11 cellular contexts compared by ENCODE assay signal in genomic region chr11:68469122-68469521, GRCh38. TPM values are rescaled to one million over a fixed set of nuclear protein-coding genes. Genes with fewer than 3 reads are reported as not detected.
DNase-seq lines count a peak whose midpoint lies in the region; ATAC-seq, FAIRE-seq and TF ChIP-seq lines count a peak whose summit lies in the region.
"Had no signal": no experiment of that assay in that cellular context is flagged by ENCODE, and none has a peak within 500 bp of the region (broad histone marks: within the 10 kb centered on the region; RNA-seq: fewer than 3 reads in every experiment).

No MANE protein-coding gene starts in this region.

- H3K36me3 ChIP-seq in HepG2 (replicated peaks in 1 of 2; ENCODE audit: control insufficient read depth in 1 of 2, insufficient read depth in 2 of 2, low read length in 2 of 2) (peaks cover 3 to 15% of the 10 kb centered on the region in 2 experiments; a peak in 4 of 5 replicates), upper lobe of right lung (no peaks in the 10 kb centered on the region)

- peaks cover 93% of the 10 kb centered on the region for H3K4me1 Mint-ChIP-seq in stimulated activated naive CD8-positive, alpha-beta T cell treated with anti-CD3 and anti-CD28 coated beads, Interleukin-15, Interleukin-2, amounts not matched to agents 100 ng/mL and 50 ng/mL, for 24 hours (ENCODE audit: low read depth)
- peaks cover 82% of the 10 kb centered on the region for H3K4me1 Mint-ChIP-seq in activated T-helper 2 cell treated with anti-CD3 and anti-CD28 coated beads, Interferon-gamma antibody, Interleukin-2, Interleukin-4, amounts not matched to agents 10 μg/mL and 5 μg/mL and 100 μg/mL, durations not matched to agents 14 hours and 24 hours and 36 hours (ENCODE audit: low read depth)

- H3K4me2 ChIP-seq in HepG2 (ENCODE audit: low read depth, low read length), result 0 out of 2 replicates have a peak overlapping the region, but pooled peaks have one; percentile 11

- DNase-seq in stimulated activated naive CD8-positive, alpha-beta T cell treated with anti-CD3 and anti-CD28 coated beads, Interleukin-15, Interleukin-2, amounts not matched to agents 100 U/mL and 50 U/mL, for 24 hours, result no peak
- no peak for DNase-seq in activated T-helper 2 cell treated with anti-CD3 and anti-CD28 coated beads, Interferon-gamma antibody, Interleukin-2, Interleukin-4, amounts not matched to agents 10 μg/mL and 5 μg/mL and 100 μg/mL, durations not matched to agents 14 hours and 24 hours and 36 hours (ENCODE audit: low spot score)
- DNase-seq in HepG2 (ENCODE audit: low spot score) (peak; percentile 76), upper lobe of right lung (no peak), amniotic stem cell (lab: John Stamatoyannopoulos, UW) (no peak)
- DNase-seq: NCI-H1694; stimulated activated CD4-positive, alpha-beta T cell treated with anti-CD3 and anti-CD28 coated beads, Interleukin-1b, Interleukin-23, amount 100 ng/mL, for 48 hours; stimulated activated naive CD8-positive, alpha-beta T cell treated with anti-CD3 and anti-CD28 coated beads, Interleukin-15, amount 100 ng/mL, for 72 hours had no signal

- POLR2A ChIA-PET in HepG2 (lab: Yijun Ruan, JAX), result interaction anchor here (1.0 kb wide), 1 partner anchor 9 kb away, joined by 6 read pairs; the partner anchor contains the start of gene PPP6R3

- TF ChIP-seq EP300 in HepG2 (IDR thresholded peaks at IDR 0.05; ENCODE audit: low read depth in 2 of 2, low read length in 2 of 2) (peak in 1 of 2 experiments; percentile 45; a peak in 1 of 4 replicates), HepG2 (CRISPR knock-in tag; IDR thresholded peaks at IDR 0.05; ENCODE audit: borderline replicate concordance) (no peak)

- TF ChIP-seq RAD21 in HepG2 (CRISPR knock-in tag; IDR thresholded peaks at IDR 0.05), result no peak

- no peak for TF ChIP-seq POLR2A in HepG2 (IDR thresholded peaks at IDR 0.05; ENCODE audit: insufficient read depth in 1 of 2, low read depth in 2 of 2, low read length in 2 of 2)

- H3K27me3 ChIP-seq in HepG2 (ENCODE audit: control insufficient read depth in 1 of 2, insufficient read depth in 2 of 2, low read length in 2 of 2) (no peaks in the 10 kb centered on the region), upper lobe of right lung (no peaks in the 10 kb centered on the region)

- BruUV-seq in HepG2 (replicated peaks; lab: Mats Ljungman, UMichigan), result no TSS peak

- H3K4me3 Mint-ChIP-seq in stimulated activated naive CD8-positive, alpha-beta T cell treated with anti-CD3 and anti-CD28 coated beads, Interleukin-15, Interleukin-2, amounts not matched to agents 100 ng/mL and 50 ng/mL, for 24 hours, result no peak overlapping the region
- H3K4me3 Mint-ChIP-seq in activated T-helper 2 cell treated with anti-CD3 and anti-CD28 coated beads, Interferon-gamma antibody, Interleukin-2, Interleukin-4, amounts not matched to agents 10 μg/mL and 5 μg/mL and 100 μg/mL, durations not matched to agents 14 hours and 24 hours and 36 hours (ENCODE audit: low read depth), result no peak overlapping the region

- H4K20me1 ChIP-seq in HepG2 (ENCODE audit: insufficient read depth, low read length), result peaks cover 92% of the 10 kb centered on the region

- in situ Hi-C loops in HepG2 (cut with HindIII; ENCODE audit: extremely low pct_ligation_motif_present, low pct_unique_long_range_greater_than_20kb), result no loop called here

- H3K27me3 Mint-ChIP-seq in stimulated activated naive CD8-positive, alpha-beta T cell treated with anti-CD3 and anti-CD28 coated beads, Interleukin-15, Interleukin-2, amounts not matched to agents 100 ng/mL and 50 ng/mL, for 24 hours, result no peaks in the 10 kb centered on the region
- no peaks in the 10 kb centered on the region for H3K27me3 Mint-ChIP-seq in activated T-helper 2 cell treated with anti-CD3 and anti-CD28 coated beads, Interferon-gamma antibody, Interleukin-2, Interleukin-4, amounts not matched to agents 10 μg/mL and 5 μg/mL and 100 μg/mL, durations not matched to agents 14 hours and 24 hours and 36 hours (ENCODE audit: low read depth)
- H3K27me3 Mint-ChIP-seq: stimulated activated naive CD8-positive, alpha-beta T cell treated with anti-CD3 and anti-CD28 coated beads, Interleukin-15, amount 100 ng/mL, for 72 hours had no signal

- intact Hi-C loops in activated T-helper 2 cell treated with anti-CD3 and anti-CD28 coated beads, Interferon-gamma antibody, Interleukin-2, Interleukin-4, amounts not matched to agents 10 μg/mL and 5 μg/mL and 100 μg/mL, durations not matched to agents 14 hours and 24 hours and 36 hours (cut with micrococcal nuclease), result no loop called here
- intact Hi-C loops in HepG2 (cut with micrococcal nuclease; ENCODE audit: unreplicated experiment) (loop anchor here (5.0 kb wide), 1 partner anchor 63 kb away; no protein-coding TSS in a partner anchor), upper lobe of right lung (cut with DNase I) (no loop called here)

- H3K9me3 ChIP-seq in HepG2 (ENCODE audit: low read length) (no peaks in the 10 kb centered on the region), upper lobe of right lung (no peaks in the 10 kb centered on the region)

- H3K9ac ChIP-seq in HepG2 (ENCODE audit: insufficient read depth, low read depth, low read length), result no peak overlapping the region

- H3K36me3 Mint-ChIP-seq in stimulated activated naive CD8-positive, alpha-beta T cell treated with anti-CD3 and anti-CD28 coated beads, Interleukin-15, Interleukin-2, amounts not matched to agents 100 ng/mL and 50 ng/mL, for 24 hours (ENCODE audit: low read depth), result peaks cover 36% of the 10 kb centered on the region
- H3K36me3 Mint-ChIP-seq in activated T-helper 2 cell treated with anti-CD3 and anti-CD28 coated beads, Interferon-gamma antibody, Interleukin-2, Interleukin-4, amounts not matched to agents 10 μg/mL and 5 μg/mL and 100 μg/mL, durations not matched to agents 14 hours and 24 hours and 36 hours (ENCODE audit: low read depth), result peaks cover 56% of the 10 kb centered on the region

- peak overlapping the region; percentile 37 for H3K27ac Mint-ChIP-seq in stimulated activated naive CD8-positive, alpha-beta T cell treated with anti-CD3 and anti-CD28 coated beads, Interleukin-15, Interleukin-2, amounts not matched to agents 100 ng/mL and 50 ng/mL, for 24 hours
- peak overlapping the region; percentile 17 for H3K27ac Mint-ChIP-seq in activated T-helper 2 cell treated with anti-CD3 and anti-CD28 coated beads, Interferon-gamma antibody, Interleukin-2, Interleukin-4, amounts not matched to agents 10 μg/mL and 5 μg/mL and 100 μg/mL, durations not matched to agents 14 hours and 24 hours and 36 hours

- ATAC-seq in stimulated activated naive CD8-positive, alpha-beta T cell treated with anti-CD3 and anti-CD28 coated beads, Interleukin-15, Interleukin-2, amounts not matched to agents 100 U/mL and 50 U/mL, for 24 hours, result no peak
- ATAC-seq in HepG2 (peak; percentile 92), upper lobe of right lung (peak; percentile 41), GM21423 (IDR thresholded peaks at IDR 0.05; ENCODE audit: unreplicated experiment) (no peak), GM21529 (IDR thresholded peaks at IDR 0.05; ENCODE audit: unreplicated experiment) (no peak)

- TF ChIP-seq CTCF in HepG2 (CRISPR knock-in tag; IDR thresholded peaks at IDR 0.05) (no peak), upper lobe of right lung (IDR thresholded peaks at IDR 0.05) (no peak)

- CTCF ChIA-PET in HepG2 (lab: Yijun Ruan, JAX; ENCODE audit: low intra/inter-chr PET ratio, low total read pairs), result no interaction called here

- WGBS in HepG2 (ENCODE audit: low lambda C conversion rate), result 10% methylated on average over 2 of the region's 2 CpGs

- no peak overlapping the region for H2AFZ ChIP-seq in HepG2 (ENCODE audit: low read length)

- no peaks in the 10 kb centered on the region for H3K9me3 Mint-ChIP-seq in stimulated activated naive CD8-positive, alpha-beta T cell treated with anti-CD3 and anti-CD28 coated beads, Interleukin-15, Interleukin-2, amounts not matched to agents 100 ng/mL and 50 ng/mL, for 24 hours
- no peaks in the 10 kb centered on the region for H3K9me3 Mint-ChIP-seq in activated T-helper 2 cell treated with anti-CD3 and anti-CD28 coated beads, Interferon-gamma antibody, Interleukin-2, Interleukin-4, amounts not matched to agents 10 μg/mL and 5 μg/mL and 100 μg/mL, durations not matched to agents 14 hours and 24 hours and 36 hours
- H3K9me3 Mint-ChIP-seq: stimulated activated naive CD8-positive, alpha-beta T cell treated with anti-CD3 and anti-CD28 coated beads, Interleukin-15, amount 100 ng/mL, for 72 hours had no signal

- H3K79me2 ChIP-seq in HepG2 (ENCODE audit: insufficient read depth, low read length), result peaks cover 94% of the 10 kb centered on the region

- FAIRE-seq in HepG2 (lab: Jason Lieb, UNC), result peak; percentile 34

- H3K4me3 ChIP-seq in HepG2 (replicated peaks in 1 of 3; ENCODE audit: insufficient read depth in 1 of 3, low read depth in 2 of 3, low read length in 3 of 3) (no peak overlapping the region), upper lobe of right lung (no peak overlapping the region)

- H3K4me1 ChIP-seq in HepG2 (ENCODE audit: insufficient read depth, low read length), result peaks cover 61% of the 10 kb centered on the region
- H3K4me1 ChIP-seq in upper lobe of right lung, result peaks cover 81% of the 10 kb centered on the region

- H3K27ac ChIP-seq in HepG2 (ENCODE audit: extremely low read length, insufficient read depth, low read length) (peak overlapping the region; percentile 12), upper lobe of right lung (no peak overlapping the region)

RNA-seq across cellular contexts. Expression of gene PPP6R3, which starts 8.6 kb away (rescaled TPM):
- total RNA-seq in activated T-helper 2 cell treated with anti-CD3 and anti-CD28 coated beads, Interferon-gamma antibody, Interleukin-2, Interleukin-4, amounts not matched to agents 10 μg/mL and 5 μg/mL and 100 μg/mL, durations not matched to agents 14 hours and 24 hours and 36 hours, result 126 and 134 TPM in 2 replicates
- total RNA-seq in HepG2 (2016; rRNA removed; fragmentation: Illumina TruSeq; extraction: Trizol) (83.4 and 116 TPM in 2 replicates), upper lobe of right lung (93.2 TPM)
- total RNA-seq in HepG2 (2016; cell fraction: cytosol; rRNA removed; fragmentation: Illumina TruSeq; extraction: Trizol; ENCODE audit: low read depth), result 49.8 and 56.0 TPM in 2 replicates
- 85.1 and 111 TPM in 2 replicates for total RNA-seq in HepG2 (2016; cell fraction: insoluble cytoplasmic fraction; rRNA removed; fragmentation: Illumina TruSeq; extraction: Trizol)
- total RNA-seq in HepG2 (2016; cell fraction: membrane; rRNA removed; fragmentation: Illumina TruSeq; extraction: Trizol), result 37.5 and 46.3 TPM in 2 replicates
- total RNA-seq in HepG2 (2016; cell fraction: nucleus; rRNA removed; fragmentation: Illumina TruSeq; extraction: Trizol), result 111 and 115 TPM in 2 replicates
- 30.9 and 41.2 TPM in 2 replicates for polyA plus RNA-seq in HepG2 (2011; rRNA removed)
- 18.1 and 20.9 TPM in 2 replicates for polyA plus RNA-seq in HepG2 (2011; cell fraction: cytosol; rRNA removed)
- 63.6 and 74.5 TPM in 2 replicates for polyA plus RNA-seq in HepG2 (2011; cell fraction: nucleus; rRNA removed)
- 32.1 and 33.2 TPM in 2 replicates for polyA plus RNA-seq in HepG2 (2012)
- 1.3 and 1.9 TPM in 2 replicates for polyA plus RNA-seq in HepG2 (2016; cell fraction: cytosol; fragmentation: Illumina TruSeq; extraction: Trizol; ENCODE audit: low read depth)
- polyA plus RNA-seq in HepG2 (2016; cell fraction: insoluble cytoplasmic fraction; fragmentation: Illumina TruSeq; extraction: Trizol; ENCODE audit: low read depth), result 58.4 and 61.6 TPM in 2 replicates
- polyA plus RNA-seq in HepG2 (2016; cell fraction: membrane; fragmentation: Illumina TruSeq; extraction: Trizol; ENCODE audit: low read depth), result 5.5 and 6.1 TPM in 2 replicates
- 79.2 and 84.2 TPM in 2 replicates for polyA plus RNA-seq in HepG2 (2016; cell fraction: nucleus; fragmentation: Illumina TruSeq; extraction: Trizol; ENCODE audit: insufficient read depth, low read depth)
- polyA minus RNA-seq in HepG2 (2011; rRNA and poly(A)+ RNA removed; ENCODE audit: low replicate concordance), result 80.8 and 126 TPM in 2 replicates
- 50.9 and 56.9 TPM in 2 replicates for polyA minus RNA-seq in HepG2 (2011; cell fraction: cytosol; rRNA and poly(A)+ RNA removed)
- polyA minus RNA-seq in HepG2 (2011; cell fraction: nucleus; rRNA and poly(A)+ RNA removed), result 188 and 194 TPM in 2 replicates

Comparison
In these comparisons a context has a peak if more than half of its experiments do, and no peak if none do; other contexts are left out.
1. ATAC-seq: peak in HepG2 (single experiment) and upper lobe of right lung (single experiment); none in stimulated activated naive CD8-positive, alpha-beta T cell treated with anti-CD3 and anti-CD28 coated beads, Interleukin-15, Interleukin-2, amounts not matched to agents 100 U/mL and 50 U/mL, for 24 hours (single experiment), GM21423 (single experiment) and GM21529 (single experiment).